1 cellular context compared by ENCODE assay signal in the genomic region with DNA sequence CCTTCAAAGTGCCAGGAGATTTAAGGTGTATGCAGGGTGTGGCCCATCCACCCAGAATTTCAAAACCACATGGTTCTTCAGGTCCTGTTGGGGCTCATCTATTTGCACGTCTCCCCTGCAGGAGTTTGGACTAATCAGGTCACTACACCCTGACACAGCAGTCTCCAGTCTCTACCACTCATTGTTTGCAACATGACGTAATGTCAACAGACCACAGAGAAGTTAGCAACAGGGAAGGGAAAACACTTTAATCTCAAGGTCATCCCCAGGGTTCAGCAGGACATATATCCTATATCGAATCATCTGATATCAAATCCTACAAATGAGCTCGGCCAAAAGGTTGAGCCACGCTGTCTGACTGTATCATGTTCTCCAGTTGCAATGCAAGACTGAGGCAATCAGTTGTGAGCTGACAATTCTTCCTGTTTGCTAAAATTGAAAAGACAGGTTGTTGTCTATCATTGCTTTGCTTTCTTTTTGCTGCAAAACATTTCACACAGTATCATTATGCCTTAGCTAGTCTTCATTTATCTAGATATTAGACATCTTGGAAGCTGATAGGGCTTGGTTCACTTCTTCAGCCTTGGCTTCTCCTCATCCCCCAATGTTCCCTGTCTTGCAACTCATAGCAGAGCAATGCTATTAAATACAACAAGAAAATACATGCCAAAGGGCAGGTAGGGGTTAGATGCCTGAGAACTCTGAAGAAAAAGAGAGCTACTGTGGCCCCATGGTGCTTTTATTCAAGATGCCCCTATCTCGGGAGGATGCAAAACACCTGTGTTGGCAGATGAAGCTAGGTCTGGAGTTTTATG.
TF ChIP-seq lines count a peak whose summit lies in the region.

No MANE protein-coding gene starts in this region.

TF ChIP-seq in HepG2, 621 proteins besides CTCF, POLR2A, EP300 and RAD21 (continued from another document and continues in another):
- TF ChIP-seq, protein P1, sequence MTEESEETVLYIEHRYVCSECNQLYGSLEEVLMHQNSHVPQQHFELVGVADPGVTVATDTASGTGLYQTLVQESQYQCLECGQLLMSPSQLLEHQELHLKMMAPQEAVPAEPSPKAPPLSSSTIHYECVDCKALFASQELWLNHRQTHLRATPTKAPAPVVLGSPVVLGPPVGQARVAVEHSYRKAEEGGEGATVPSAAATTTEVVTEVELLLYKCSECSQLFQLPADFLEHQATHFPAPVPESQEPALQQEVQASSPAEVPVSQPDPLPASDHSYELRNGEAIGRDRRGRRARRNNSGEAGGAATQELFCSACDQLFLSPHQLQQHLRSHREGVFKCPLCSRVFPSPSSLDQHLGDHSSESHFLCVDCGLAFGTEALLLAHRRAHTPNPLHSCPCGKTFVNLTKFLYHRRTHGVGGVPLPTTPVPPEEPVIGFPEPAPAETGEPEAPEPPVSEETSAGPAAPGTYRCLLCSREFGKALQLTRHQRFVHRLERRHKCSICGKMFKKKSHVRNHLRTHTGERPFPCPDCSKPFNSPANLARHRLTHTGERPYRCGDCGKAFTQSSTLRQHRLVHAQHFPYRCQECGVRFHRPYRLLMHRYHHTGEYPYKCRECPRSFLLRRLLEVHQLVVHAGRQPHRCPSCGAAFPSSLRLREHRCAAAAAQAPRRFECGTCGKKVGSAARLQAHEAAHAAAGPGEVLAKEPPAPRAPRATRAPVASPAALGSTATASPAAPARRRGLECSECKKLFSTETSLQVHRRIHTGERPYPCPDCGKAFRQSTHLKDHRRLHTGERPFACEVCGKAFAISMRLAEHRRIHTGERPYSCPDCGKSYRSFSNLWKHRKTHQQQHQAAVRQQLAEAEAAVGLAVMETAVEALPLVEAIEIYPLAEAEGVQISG (CRISPR knock-in tag; IDR thresholded peaks at IDR 0.05), result peak; percentile 49
- TF ChIP-seq MAF1 (CRISPR knock-in tag; IDR thresholded peaks at IDR 0.05; ENCODE audit: borderline replicate concordance) (no peak), ZNF292 (CRISPR knock-in tag; IDR thresholded peaks at IDR 0.05; ENCODE audit: borderline replicate concordance, low read depth) (peak; percentile 77; the same call in 1 of the 2 replicates), ZFAT (CRISPR knock-in tag; conservative IDR thresholded peaks at IDR 0.05) (no peak), GATA4 (IDR thresholded peaks at IDR 0.05; ENCODE audit: borderline replicate concordance, low read depth) (no peak), ZNF263 (CRISPR knock-in tag; IDR thresholded peaks at IDR 0.05) (no peak), NAIF1 (CRISPR knock-in tag; IDR thresholded peaks at IDR 0.05; ENCODE audit: borderline replicate concordance) (no peak), NFIB (CRISPR knock-in tag; IDR thresholded peaks at IDR 0.05; ENCODE audit: borderline replicate concordance) (no peak), ZZZ3 (CRISPR knock-in tag; IDR thresholded peaks at IDR 0.05; ENCODE audit: borderline replicate concordance) (no peak), HOXA5 (CRISPR knock-in tag; IDR thresholded peaks at IDR 0.05) (0 out of 2 replicates have a peak, but pooled peaks have one; percentile 27), ZBTB7B (CRISPR knock-in tag; IDR thresholded peaks at IDR 0.05) (no peak), ZNF772 (CRISPR knock-in tag; IDR thresholded peaks at IDR 0.05) (peak; percentile 60; the same call in 1 of the 2 replicates), ZSCAN21 (CRISPR knock-in tag; IDR thresholded peaks at IDR 0.05; ENCODE audit: borderline replicate concordance) (no peak), ZNF253 (CRISPR knock-in tag; IDR thresholded peaks at IDR 0.05; ENCODE audit: borderline replicate concordance) (no peak), ZNF556 (CRISPR knock-in tag; IDR thresholded peaks at IDR 0.05; ENCODE audit: borderline replicate concordance) (no peak), ZNF451 (CRISPR knock-in tag; IDR thresholded peaks at IDR 0.05) (no peak), ZBTB20 (CRISPR knock-in tag; IDR thresholded peaks at IDR 0.05; ENCODE audit: borderline replicate concordance, low read depth) (peak; percentile 35; the same call in 1 of the 2 replicates), GABPB1 (CRISPR knock-in tag; IDR thresholded peaks at IDR 0.05) (no peak; the same call in 1 of the 2 replicates), FOXM1 (CRISPR knock-in tag; IDR thresholded peaks at IDR 0.05) (no peak)
- TF ChIP-seq, protein P2, sequence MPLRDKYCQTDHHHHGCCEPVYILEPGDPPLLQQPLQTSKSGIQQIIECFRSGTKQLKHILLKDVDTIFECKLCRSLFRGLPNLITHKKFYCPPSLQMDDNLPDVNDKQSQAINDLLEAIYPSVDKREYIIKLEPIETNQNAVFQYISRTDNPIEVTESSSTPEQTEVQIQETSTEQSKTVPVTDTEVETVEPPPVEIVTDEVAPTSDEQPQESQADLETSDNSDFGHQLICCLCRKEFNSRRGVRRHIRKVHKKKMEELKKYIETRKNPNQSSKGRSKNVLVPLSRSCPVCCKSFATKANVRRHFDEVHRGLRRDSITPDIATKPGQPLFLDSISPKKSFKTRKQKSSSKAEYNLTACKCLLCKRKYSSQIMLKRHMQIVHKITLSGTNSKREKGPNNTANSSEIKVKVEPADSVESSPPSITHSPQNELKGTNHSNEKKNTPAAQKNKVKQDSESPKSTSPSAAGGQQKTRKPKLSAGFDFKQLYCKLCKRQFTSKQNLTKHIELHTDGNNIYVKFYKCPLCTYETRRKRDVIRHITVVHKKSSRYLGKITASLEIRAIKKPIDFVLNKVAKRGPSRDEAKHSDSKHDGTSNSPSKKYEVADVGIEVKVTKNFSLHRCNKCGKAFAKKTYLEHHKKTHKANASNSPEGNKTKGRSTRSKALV (CRISPR knock-in tag; IDR thresholded peaks at IDR 0.05), result no peak
- TF ChIP-seq, protein P3, sequence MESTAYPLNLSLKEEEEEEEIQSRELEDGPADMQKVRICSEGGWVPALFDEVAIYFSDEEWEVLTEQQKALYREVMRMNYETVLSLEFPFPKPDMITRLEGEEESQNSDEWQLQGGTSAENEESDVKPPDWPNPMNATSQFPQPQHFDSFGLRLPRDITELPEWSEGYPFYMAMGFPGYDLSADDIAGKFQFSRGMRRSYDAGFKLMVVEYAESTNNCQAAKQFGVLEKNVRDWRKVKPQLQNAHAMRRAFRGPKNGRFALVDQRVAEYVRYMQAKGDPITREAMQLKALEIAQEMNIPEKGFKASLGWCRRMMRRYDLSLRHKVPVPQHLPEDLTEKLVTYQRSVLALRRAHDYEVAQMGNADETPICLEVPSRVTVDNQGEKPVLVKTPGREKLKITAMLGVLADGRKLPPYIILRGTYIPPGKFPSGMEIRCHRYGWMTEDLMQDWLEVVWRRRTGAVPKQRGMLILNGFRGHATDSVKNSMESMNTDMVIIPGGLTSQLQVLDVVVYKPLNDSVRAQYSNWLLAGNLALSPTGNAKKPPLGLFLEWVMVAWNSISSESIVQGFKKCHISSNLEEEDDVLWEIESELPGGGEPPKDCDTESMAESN (CRISPR knock-in tag; conservative IDR thresholded peaks at IDR 0.05), result no peak
- TF ChIP-seq, protein P4, sequence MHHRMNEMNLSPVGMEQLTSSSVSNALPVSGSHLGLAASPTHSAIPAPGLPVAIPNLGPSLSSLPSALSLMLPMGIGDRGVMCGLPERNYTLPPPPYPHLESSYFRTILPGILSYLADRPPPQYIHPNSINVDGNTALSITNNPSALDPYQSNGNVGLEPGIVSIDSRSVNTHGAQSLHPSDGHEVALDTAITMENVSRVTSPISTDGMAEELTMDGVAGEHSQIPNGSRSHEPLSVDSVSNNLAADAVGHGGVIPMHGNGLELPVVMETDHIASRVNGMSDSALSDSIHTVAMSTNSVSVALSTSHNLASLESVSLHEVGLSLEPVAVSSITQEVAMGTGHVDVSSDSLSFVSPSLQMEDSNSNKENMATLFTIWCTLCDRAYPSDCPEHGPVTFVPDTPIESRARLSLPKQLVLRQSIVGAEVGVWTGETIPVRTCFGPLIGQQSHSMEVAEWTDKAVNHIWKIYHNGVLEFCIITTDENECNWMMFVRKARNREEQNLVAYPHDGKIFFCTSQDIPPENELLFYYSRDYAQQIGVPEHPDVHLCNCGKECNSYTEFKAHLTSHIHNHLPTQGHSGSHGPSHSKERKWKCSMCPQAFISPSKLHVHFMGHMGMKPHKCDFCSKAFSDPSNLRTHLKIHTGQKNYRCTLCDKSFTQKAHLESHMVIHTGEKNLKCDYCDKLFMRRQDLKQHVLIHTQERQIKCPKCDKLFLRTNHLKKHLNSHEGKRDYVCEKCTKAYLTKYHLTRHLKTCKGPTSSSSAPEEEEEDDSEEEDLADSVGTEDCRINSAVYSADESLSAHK (CRISPR knock-in tag; IDR thresholded peaks at IDR 0.05; ENCODE audit: borderline replicate concordance), result no peak
- TF ChIP-seq, protein P5, sequence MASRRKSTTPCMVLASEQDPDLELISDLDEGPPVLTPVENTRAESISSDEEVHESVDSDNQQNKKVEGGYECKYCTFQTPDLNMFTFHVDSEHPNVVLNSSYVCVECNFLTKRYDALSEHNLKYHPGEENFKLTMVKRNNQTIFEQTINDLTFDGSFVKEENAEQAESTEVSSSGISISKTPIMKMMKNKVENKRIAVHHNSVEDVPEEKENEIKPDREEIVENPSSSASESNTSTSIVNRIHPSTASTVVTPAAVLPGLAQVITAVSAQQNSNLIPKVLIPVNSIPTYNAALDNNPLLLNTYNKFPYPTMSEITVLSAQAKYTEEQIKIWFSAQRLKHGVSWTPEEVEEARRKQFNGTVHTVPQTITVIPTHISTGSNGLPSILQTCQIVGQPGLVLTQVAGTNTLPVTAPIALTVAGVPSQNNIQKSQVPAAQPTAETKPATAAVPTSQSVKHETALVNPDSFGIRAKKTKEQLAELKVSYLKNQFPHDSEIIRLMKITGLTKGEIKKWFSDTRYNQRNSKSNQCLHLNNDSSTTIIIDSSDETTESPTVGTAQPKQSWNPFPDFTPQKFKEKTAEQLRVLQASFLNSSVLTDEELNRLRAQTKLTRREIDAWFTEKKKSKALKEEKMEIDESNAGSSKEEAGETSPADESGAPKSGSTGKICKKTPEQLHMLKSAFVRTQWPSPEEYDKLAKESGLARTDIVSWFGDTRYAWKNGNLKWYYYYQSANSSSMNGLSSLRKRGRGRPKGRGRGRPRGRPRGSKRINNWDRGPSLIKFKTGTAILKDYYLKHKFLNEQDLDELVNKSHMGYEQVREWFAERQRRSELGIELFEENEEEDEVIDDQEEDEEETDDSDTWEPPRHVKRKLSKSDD (CRISPR knock-in tag; IDR thresholded peaks at IDR 0.05; ENCODE audit: low read depth), result 0 out of 2 replicates have a peak, but pooled peaks have one; percentile 48
- TF ChIP-seq, protein P6, sequence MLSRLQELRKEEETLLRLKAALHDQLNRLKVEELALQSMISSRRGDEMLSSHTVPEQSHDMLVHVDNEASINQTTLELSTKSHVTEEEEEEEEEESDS (CRISPR knock-in tag; IDR thresholded peaks at IDR 0.05; ENCODE audit: borderline replicate concordance), result no peak
- TF ChIP-seq, protein P7, sequence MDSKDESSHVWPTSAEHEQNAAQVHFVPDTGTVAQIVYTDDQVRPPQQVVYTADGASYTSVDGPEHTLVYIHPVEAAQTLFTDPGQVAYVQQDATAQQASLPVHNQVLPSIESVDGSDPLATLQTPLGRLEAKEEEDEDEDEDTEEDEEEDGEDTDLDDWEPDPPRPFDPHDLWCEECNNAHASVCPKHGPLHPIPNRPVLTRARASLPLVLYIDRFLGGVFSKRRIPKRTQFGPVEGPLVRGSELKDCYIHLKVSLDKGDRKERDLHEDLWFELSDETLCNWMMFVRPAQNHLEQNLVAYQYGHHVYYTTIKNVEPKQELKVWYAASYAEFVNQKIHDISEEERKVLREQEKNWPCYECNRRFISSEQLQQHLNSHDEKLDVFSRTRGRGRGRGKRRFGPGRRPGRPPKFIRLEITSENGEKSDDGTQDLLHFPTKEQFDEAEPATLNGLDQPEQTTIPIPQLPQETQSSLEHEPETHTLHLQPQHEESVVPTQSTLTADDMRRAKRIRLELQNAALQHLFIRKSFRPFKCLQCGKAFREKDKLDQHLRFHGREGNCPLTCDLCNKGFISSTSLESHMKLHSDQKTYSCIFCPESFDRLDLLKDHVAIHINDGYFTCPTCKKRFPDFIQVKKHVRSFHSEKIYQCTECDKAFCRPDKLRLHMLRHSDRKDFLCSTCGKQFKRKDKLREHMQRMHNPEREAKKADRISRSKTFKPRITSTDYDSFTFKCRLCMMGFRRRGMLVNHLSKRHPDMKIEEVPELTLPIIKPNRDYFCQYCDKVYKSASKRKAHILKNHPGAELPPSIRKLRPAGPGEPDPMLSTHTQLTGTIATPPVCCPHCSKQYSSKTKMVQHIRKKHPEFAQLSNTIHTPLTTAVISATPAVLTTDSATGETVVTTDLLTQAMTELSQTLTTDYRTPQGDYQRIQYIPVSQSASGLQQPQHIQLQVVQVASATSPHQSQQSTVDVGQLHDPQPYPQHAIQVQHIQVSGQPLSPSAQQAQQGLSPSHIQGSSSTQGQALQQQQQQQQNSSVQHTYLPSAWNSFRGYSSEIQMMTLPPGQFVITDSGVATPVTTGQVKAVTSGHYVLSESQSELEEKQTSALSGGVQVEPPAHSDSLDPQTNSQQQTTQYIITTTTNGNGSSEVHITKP (CRISPR knock-in tag; IDR thresholded peaks at IDR 0.05; ENCODE audit: low read depth), result peak; percentile 76; the same call in 1 of the 2 replicates
- TF ChIP-seq, protein P8, sequence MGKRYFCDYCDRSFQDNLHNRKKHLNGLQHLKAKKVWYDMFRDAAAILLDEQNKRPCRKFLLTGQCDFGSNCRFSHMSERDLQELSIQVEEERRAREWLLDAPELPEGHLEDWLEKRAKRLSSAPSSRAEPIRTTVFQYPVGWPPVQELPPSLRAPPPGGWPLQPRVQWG (CRISPR knock-in tag; IDR thresholded peaks at IDR 0.05; ENCODE audit: borderline replicate concordance, low read depth), result no peak
- TF ChIP-seq, protein P9, sequence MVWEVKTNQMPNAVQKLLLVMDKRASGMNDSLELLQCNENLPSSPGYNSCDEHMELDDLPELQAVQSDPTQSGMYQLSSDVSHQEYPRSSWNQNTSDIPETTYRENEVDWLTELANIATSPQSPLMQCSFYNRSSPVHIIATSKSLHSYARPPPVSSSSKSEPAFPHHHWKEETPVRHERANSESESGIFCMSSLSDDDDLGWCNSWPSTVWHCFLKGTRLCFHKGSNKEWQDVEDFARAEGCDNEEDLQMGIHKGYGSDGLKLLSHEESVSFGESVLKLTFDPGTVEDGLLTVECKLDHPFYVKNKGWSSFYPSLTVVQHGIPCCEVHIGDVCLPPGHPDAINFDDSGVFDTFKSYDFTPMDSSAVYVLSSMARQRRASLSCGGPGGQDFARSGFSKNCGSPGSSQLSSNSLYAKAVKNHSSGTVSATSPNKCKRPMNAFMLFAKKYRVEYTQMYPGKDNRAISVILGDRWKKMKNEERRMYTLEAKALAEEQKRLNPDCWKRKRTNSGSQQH (CRISPR knock-in tag; IDR thresholded peaks at IDR 0.05; ENCODE audit: low read depth), result no peak
- TF ChIP-seq, protein P10, sequence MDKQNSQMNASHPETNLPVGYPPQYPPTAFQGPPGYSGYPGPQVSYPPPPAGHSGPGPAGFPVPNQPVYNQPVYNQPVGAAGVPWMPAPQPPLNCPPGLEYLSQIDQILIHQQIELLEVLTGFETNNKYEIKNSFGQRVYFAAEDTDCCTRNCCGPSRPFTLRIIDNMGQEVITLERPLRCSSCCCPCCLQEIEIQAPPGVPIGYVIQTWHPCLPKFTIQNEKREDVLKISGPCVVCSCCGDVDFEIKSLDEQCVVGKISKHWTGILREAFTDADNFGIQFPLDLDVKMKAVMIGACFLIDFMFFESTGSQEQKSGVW (CRISPR knock-in tag; IDR thresholded peaks at IDR 0.05; ENCODE audit: borderline replicate concordance), result no peak
